Comparison of ENCODE assay signal across 1 cellular context in the genomic region with DNA sequence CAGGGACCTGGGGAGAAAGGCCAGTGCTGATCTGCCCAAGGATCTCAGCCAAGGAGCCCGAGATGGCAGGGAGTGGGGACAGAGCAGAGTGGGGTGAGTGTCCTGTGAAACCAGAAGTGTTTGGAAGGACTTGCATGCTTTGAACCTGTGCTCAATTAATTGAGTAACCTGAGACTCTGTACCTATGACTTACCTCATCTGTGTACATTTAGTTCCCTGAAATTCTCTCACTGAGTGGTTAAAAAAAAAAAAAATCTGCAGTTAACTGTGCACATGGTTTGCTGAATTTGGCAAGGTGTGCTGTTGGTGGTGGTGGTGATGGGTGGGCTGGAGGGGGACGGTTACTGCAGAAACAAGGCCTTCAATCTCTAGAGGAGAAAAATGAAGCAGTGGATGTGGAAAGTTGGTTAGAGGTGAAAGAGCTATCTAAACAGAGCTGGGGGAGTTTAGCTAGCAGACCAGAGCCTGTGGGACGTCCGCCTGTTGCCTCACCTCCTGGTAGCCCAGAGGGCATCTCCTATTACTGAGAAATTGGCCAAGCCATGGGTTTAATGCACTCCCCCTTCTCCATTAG.
TF ChIP-seq lines count a peak whose summit lies in the region.

No MANE protein-coding gene starts in this region.

TF ChIP-seq in HepG2, 621 proteins besides CTCF, POLR2A, EP300 and RAD21 (continued from another document and continues in another):
- TF ChIP-seq, protein P1, sequence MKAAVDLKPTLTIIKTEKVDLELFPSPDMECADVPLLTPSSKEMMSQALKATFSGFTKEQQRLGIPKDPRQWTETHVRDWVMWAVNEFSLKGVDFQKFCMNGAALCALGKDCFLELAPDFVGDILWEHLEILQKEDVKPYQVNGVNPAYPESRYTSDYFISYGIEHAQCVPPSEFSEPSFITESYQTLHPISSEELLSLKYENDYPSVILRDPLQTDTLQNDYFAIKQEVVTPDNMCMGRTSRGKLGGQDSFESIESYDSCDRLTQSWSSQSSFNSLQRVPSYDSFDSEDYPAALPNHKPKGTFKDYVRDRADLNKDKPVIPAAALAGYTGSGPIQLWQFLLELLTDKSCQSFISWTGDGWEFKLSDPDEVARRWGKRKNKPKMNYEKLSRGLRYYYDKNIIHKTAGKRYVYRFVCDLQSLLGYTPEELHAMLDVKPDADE (CRISPR knock-in tag; IDR thresholded peaks at IDR 0.05) = no peak
- TF ChIP-seq RBFOX2 (IDR thresholded peaks at IDR 0.05; ENCODE audit: low read depth, low read length) (no peak), IRF2 (CRISPR knock-in tag; IDR thresholded peaks at IDR 0.05) (peak; percentile 18; the same call in 1 of the 2 replicates), DMAP1 (CRISPR knock-in tag; IDR thresholded peaks at IDR 0.05) (no peak), ZBTB3 (CRISPR knock-in tag; IDR thresholded peaks at IDR 0.05; ENCODE audit: borderline replicate concordance, low read depth) (no peak), ZNF138 (CRISPR knock-in tag; IDR thresholded peaks at IDR 0.05; ENCODE audit: low read depth) (no peak), ZSCAN29 (CRISPR knock-in tag; conservative IDR thresholded peaks at IDR 0.05) (0 out of 2 replicates have a peak, but pooled peaks have one; percentile 36), ZNF234 (CRISPR knock-in tag; conservative IDR thresholded peaks at IDR 0.05) (no peak), ARNT2 (CRISPR knock-in tag; IDR thresholded peaks at IDR 0.05; ENCODE audit: low read depth) (no peak), ZSCAN9 (CRISPR knock-in tag; IDR thresholded peaks at IDR 0.05; ENCODE audit: borderline replicate concordance) (peak; percentile 23; the same call in 1 of the 2 replicates), ZMYM4 (CRISPR knock-in tag; IDR thresholded peaks at IDR 0.05) (peak; percentile 38; the same call in 1 of the 2 replicates), ZKSCAN8 (CRISPR knock-in tag; IDR thresholded peaks at IDR 0.05; ENCODE audit: borderline replicate concordance) (no peak; the same call in 1 of the 2 replicates), ZNF430 (CRISPR knock-in tag; IDR thresholded peaks at IDR 0.05) (0 out of 2 replicates have a peak, but pooled peaks have one; percentile 9), SP140L (CRISPR knock-in tag; IDR thresholded peaks at IDR 0.05; ENCODE audit: borderline replicate concordance) (no peak), GABPB1 (CRISPR knock-in tag; IDR thresholded peaks at IDR 0.05) (no peak), PHF21A (CRISPR knock-in tag; IDR thresholded peaks at IDR 0.05) (peak; percentile 67), ZNF460 (CRISPR knock-in tag; IDR thresholded peaks at IDR 0.05; ENCODE audit: borderline replicate concordance) (no peak)
- TF ChIP-seq, protein P2, sequence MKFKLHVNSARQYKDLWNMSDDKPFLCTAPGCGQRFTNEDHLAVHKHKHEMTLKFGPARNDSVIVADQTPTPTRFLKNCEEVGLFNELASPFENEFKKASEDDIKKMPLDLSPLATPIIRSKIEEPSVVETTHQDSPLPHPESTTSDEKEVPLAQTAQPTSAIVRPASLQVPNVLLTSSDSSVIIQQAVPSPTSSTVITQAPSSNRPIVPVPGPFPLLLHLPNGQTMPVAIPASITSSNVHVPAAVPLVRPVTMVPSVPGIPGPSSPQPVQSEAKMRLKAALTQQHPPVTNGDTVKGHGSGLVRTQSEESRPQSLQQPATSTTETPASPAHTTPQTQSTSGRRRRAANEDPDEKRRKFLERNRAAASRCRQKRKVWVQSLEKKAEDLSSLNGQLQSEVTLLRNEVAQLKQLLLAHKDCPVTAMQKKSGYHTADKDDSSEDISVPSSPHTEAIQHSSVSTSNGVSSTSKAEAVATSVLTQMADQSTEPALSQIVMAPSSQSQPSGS (CRISPR knock-in tag; IDR thresholded peaks at IDR 0.05) = peak; percentile 65
- TF ChIP-seq, protein P3, sequence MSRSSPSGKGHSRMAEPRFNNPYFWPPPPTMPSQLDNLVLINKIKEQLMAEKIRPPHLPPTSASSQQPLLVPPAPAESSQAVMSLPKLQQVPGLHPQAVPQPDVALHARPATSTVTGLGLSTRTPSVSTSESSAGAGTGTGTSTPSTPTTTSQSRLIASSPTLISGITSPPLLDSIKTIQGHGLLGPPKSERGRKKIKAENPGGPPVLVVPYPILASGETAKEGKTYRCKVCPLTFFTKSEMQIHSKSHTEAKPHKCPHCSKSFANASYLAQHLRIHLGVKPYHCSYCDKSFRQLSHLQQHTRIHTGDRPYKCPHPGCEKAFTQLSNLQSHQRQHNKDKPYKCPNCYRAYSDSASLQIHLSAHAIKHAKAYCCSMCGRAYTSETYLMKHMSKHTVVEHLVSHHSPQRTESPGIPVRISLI (CRISPR knock-in tag; IDR thresholded peaks at IDR 0.05; ENCODE audit: borderline replicate concordance) = peak; percentile 94
- TF ChIP-seq, protein P4, sequence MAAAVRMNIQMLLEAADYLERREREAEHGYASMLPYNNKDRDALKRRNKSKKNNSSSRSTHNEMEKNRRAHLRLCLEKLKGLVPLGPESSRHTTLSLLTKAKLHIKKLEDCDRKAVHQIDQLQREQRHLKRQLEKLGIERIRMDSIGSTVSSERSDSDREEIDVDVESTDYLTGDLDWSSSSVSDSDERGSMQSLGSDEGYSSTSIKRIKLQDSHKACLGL (CRISPR knock-in tag; IDR thresholded peaks at IDR 0.05) = no peak
- TF ChIP-seq, protein P5, sequence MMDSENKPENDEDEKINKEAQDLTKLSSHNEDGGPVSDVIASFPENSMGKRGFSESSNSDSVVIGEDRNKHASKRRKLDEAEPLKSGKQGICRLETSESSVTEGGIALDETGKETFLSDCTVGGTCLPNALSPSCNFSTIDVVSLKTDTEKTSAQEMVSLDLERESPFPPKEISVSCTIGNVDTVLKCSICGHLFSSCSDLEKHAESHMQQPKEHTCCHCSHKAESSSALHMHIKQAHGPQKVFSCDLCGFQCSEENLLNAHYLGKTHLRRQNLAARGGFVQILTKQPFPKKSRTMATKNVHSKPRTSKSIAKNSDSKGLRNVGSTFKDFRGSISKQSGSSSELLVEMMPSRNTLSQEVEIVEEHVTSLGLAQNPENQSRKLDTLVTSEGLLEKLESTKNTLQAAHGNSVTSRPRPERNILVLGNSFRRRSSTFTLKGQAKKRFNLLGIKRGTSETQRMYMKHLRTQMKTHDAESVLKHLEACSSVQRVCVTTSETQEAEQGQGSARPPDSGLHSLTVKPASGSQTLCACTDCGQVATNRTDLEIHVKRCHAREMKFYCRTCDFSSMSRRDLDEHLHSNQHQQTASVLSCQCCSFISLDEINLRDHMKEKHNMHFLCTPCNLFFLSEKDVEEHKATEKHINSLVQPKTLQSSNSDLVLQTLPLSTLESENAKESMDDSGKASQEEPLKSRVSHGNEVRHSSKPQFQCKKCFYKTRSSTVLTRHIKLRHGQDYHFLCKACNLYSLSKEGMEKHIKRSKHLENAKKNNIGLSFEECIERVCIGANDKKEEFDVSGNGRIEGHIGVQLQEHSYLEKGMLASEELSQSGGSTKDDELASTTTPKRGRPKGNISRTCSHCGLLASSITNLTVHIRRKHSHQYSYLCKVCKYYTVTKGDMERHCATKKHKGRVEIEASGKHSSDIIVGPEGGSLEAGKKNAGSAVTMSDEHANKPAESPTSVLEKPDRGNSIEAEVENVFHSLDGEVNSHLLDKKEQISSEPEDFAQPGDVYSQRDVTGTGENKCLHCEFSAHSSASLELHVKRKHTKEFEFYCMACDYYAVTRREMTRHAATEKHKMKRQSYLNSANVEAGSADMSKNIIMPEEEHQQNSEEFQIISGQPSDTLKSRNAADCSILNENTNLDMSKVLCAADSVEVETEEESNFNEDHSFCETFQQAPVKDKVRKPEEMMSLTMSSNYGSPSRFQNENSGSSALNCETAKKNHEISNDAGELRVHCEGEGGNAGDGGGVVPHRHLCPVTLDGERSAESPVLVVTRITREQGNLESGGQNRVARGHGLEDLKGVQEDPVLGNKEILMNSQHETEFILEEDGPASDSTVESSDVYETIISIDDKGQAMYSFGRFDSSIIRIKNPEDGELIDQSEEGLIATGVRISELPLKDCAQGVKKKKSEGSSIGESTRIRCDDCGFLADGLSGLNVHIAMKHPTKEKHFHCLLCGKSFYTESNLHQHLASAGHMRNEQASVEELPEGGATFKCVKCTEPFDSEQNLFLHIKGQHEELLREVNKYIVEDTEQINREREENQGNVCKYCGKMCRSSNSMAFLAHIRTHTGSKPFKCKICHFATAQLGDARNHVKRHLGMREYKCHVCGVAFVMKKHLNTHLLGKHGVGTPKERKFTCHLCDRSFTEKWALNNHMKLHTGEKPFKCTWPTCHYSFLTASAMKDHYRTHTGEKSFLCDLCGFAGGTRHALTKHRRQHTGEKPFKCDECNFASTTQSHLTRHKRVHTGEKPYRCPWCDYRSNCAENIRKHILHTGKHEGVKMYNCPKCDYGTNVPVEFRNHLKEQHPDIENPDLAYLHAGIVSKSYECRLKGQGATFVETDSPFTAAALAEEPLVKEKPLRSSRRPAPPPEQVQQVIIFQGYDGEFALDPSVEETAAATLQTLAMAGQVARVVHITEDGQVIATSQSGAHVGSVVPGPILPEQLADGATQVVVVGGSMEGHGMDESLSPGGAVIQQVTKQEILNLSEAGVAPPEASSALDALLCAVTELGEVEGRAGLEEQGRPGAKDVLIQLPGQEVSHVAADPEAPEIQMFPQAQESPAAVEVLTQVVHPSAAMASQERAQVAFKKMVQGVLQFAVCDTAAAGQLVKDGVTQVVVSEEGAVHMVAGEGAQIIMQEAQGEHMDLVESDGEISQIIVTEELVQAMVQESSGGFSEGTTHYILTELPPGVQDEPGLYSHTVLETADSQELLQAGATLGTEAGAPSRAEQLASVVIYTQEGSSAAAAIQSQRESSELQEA (CRISPR knock-in tag; IDR thresholded peaks at IDR 0.05; ENCODE audit: not compliant biosample characterization) = no peak
- TF ChIP-seq, protein P6, sequence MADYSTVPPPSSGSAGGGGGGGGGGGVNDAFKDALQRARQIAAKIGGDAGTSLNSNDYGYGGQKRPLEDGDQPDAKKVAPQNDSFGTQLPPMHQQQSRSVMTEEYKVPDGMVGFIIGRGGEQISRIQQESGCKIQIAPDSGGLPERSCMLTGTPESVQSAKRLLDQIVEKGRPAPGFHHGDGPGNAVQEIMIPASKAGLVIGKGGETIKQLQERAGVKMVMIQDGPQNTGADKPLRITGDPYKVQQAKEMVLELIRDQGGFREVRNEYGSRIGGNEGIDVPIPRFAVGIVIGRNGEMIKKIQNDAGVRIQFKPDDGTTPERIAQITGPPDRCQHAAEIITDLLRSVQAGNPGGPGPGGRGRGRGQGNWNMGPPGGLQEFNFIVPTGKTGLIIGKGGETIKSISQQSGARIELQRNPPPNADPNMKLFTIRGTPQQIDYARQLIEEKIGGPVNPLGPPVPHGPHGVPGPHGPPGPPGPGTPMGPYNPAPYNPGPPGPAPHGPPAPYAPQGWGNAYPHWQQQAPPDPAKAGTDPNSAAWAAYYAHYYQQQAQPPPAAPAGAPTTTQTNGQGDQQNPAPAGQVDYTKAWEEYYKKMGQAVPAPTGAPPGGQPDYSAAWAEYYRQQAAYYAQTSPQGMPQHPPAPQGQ (CRISPR knock-in tag; IDR thresholded peaks at IDR 0.05; ENCODE audit: borderline replicate concordance) = no peak
- TF ChIP-seq, protein P7, sequence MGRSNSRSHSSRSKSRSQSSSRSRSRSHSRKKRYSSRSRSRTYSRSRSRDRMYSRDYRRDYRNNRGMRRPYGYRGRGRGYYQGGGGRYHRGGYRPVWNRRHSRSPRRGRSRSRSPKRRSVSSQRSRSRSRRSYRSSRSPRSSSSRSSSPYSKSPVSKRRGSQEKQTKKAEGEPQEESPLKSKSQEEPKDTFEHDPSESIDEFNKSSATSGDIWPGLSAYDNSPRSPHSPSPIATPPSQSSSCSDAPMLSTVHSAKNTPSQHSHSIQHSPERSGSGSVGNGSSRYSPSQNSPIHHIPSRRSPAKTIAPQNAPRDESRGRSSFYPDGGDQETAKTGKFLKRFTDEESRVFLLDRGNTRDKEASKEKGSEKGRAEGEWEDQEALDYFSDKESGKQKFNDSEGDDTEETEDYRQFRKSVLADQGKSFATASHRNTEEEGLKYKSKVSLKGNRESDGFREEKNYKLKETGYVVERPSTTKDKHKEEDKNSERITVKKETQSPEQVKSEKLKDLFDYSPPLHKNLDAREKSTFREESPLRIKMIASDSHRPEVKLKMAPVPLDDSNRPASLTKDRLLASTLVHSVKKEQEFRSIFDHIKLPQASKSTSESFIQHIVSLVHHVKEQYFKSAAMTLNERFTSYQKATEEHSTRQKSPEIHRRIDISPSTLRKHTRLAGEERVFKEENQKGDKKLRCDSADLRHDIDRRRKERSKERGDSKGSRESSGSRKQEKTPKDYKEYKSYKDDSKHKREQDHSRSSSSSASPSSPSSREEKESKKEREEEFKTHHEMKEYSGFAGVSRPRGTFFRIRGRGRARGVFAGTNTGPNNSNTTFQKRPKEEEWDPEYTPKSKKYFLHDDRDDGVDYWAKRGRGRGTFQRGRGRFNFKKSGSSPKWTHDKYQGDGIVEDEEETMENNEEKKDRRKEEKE (IDR thresholded peaks at IDR 0.05) = no peak
- TF ChIP-seq, protein P8, sequence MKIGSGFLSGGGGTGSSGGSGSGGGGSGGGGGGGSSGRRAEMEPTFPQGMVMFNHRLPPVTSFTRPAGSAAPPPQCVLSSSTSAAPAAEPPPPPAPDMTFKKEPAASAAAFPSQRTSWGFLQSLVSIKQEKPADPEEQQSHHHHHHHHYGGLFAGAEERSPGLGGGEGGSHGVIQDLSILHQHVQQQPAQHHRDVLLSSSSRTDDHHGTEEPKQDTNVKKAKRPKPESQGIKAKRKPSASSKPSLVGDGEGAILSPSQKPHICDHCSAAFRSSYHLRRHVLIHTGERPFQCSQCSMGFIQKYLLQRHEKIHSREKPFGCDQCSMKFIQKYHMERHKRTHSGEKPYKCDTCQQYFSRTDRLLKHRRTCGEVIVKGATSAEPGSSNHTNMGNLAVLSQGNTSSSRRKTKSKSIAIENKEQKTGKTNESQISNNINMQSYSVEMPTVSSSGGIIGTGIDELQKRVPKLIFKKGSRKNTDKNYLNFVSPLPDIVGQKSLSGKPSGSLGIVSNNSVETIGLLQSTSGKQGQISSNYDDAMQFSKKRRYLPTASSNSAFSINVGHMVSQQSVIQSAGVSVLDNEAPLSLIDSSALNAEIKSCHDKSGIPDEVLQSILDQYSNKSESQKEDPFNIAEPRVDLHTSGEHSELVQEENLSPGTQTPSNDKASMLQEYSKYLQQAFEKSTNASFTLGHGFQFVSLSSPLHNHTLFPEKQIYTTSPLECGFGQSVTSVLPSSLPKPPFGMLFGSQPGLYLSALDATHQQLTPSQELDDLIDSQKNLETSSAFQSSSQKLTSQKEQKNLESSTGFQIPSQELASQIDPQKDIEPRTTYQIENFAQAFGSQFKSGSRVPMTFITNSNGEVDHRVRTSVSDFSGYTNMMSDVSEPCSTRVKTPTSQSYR (CRISPR knock-in tag; IDR thresholded peaks at IDR 0.05; ENCODE audit: borderline replicate concordance) = peak; percentile 36; the same call in 1 of the 2 replicates
- TF ChIP-seq, protein P9, sequence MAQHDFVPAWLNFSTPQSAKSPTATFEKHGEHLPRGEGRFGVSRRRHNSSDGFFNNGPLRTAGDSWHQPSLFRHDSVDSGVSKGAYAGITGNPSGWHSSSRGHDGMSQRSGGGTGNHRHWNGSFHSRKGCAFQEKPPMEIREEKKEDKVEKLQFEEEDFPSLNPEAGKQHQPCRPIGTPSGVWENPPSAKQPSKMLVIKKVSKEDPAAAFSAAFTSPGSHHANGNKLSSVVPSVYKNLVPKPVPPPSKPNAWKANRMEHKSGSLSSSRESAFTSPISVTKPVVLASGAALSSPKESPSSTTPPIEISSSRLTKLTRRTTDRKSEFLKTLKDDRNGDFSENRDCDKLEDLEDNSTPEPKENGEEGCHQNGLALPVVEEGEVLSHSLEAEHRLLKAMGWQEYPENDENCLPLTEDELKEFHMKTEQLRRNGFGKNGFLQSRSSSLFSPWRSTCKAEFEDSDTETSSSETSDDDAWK (CRISPR knock-in tag; IDR thresholded peaks at IDR 0.05) = no peak
